9 cellular contexts compared by ENCODE assay signal in the genomic region with DNA sequence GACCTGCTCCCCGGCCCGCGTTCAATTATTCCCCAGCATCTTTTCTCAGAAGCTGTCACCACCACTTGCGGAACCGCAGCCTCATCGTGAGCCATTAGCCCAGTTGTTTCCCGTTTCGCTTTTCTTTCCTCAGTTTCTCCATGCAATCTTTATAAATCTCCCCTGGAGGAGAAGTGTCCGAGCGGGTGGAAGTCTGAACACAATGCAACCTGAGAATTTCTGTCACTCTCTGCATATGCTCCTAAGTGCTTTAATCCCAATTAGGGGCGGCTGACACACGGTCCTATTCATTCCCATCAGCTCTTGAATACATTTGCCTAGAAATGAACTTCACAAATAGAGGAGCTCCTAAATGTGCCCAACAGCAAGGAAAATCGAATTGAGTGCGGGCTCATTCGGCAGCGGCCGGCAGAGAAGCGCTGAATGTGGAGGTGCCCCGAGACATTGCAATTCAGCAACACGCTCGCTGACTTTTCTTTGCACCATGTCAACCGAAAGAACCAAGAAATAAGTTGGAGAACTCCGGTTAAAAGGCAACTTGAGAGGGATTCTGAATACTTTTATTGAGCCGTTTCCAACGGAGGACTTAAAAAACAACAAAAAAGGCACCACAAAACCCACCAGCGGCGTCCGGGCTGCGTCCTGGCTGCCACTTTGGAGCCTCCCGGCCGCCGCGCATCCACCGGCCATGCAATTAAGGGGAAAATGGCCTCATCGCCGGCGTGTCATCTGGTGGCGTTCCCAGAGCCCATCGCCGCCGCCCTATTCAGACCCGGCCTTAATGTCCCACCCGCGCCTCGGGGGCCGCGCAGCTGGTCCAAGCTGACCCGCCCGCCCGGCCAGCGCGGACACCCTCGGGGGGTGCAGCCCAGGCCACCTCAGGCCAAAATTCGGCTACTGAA. TPM values are rescaled to one million over a fixed set of nuclear protein-coding genes. Genes with fewer than 3 reads are reported as not detected.
DNase-seq lines count a peak whose midpoint lies in the region; ATAC-seq, FAIRE-seq and TF ChIP-seq lines count a peak whose summit lies in the region.
"Had no signal": no experiment of that assay in that cellular context is flagged by ENCODE, and none has a peak within 500 bp of the region (broad histone marks: within the 10 kb centered on the region; RNA-seq: fewer than 3 reads in every experiment).

No MANE protein-coding gene starts in this region.

- H3K4me3 ChIP-seq in hepatocyte: no peak overlapping the region

- peak overlapping the region; percentile 85 for H3K4me2 ChIP-seq in hepatocyte

- POLR2A ChIA-PET in activated CD4-positive, alpha-beta T cell treated with anti-CD3 and anti-CD28 coated beads for 36 hours (lab: Charles Lee): no interaction called here

- H3K4me1 ChIP-seq in hepatocyte (ENCODE audit: insufficient read depth): peaks cover 17% of the 10 kb centered on the region

- peaks cover 79% of the 10 kb centered on the region for H3K27me3 Mint-ChIP-seq in activated CD4-positive, alpha-beta T cell treated with anti-CD3 and anti-CD28 coated beads for 36 hours
- peaks cover 90% of the 10 kb centered on the region for H3K27me3 Mint-ChIP-seq in stimulated activated naive CD8-positive, alpha-beta T cell treated with anti-CD3 and anti-CD28 coated beads, Interleukin-15, Interleukin-2, amounts not matched to agents 100 ng/mL and 50 ng/mL, for 24 hours

- H3K36me3 ChIP-seq in hepatocyte (replicated peaks; ENCODE audit: insufficient read depth, low read depth): no peaks in the 10 kb centered on the region

- intact Hi-C loops in activated CD4-positive, alpha-beta T cell treated with anti-CD3 and anti-CD28 coated beads for 36 hours (cut with DNase I, micrococcal nuclease): loop anchor here (1.0 to 2.0 kb wide), 3 partner anchors 10 to 16 kb away; no protein-coding TSS in a partner anchor

- H3K9me3 Mint-ChIP-seq in activated CD4-positive, alpha-beta T cell treated with anti-CD3 and anti-CD28 coated beads for 36 hours (ENCODE audit: low read depth): no peaks in the 10 kb centered on the region
- no peaks in the 10 kb centered on the region for H3K9me3 Mint-ChIP-seq in stimulated activated naive CD8-positive, alpha-beta T cell treated with anti-CD3 and anti-CD28 coated beads, Interleukin-15, Interleukin-2, amounts not matched to agents 100 ng/mL and 50 ng/mL, for 24 hours

- WGBS in hepatocyte (ENCODE audit: low lambda C conversion rate, missing lambda C conversion rate): 6% methylated on average over 52 of the region's 54 CpGs

- CTCF ChIA-PET in activated CD4-positive, alpha-beta T cell treated with anti-CD3 and anti-CD28 coated beads for 36 hours (lab: Charles Lee): interaction anchor here (1.5 kb wide), 1 partner anchor 14 kb away, joined by 5 read pairs; no protein-coding TSS in a partner anchor

- no peak for ATAC-seq in activated CD4-positive, alpha-beta T cell treated with anti-CD3 and anti-CD28 coated beads for 36 hours

- no peak overlapping the region for H3K27ac ChIP-seq in hepatocyte
- H3K27ac ChIP-seq: BLaER1 treated with 17β-estradiol and CSF1 and Interleukin-3, amounts not matched to agents 10 nM and 100 nM had no signal

- peak overlapping the region; percentile 46 for H3K4me3 Mint-ChIP-seq in activated CD4-positive, alpha-beta T cell treated with anti-CD3 and anti-CD28 coated beads for 36 hours
- peak overlapping the region; percentile 67 for H3K4me3 Mint-ChIP-seq in stimulated activated naive CD8-positive, alpha-beta T cell treated with anti-CD3 and anti-CD28 coated beads, Interleukin-15, Interleukin-2, amounts not matched to agents 100 ng/mL and 50 ng/mL, for 24 hours

- no peak for TF ChIP-seq CTCF in hepatocyte (IDR thresholded peaks at IDR 0.05; ENCODE audit: poor library complexity)

- no peak overlapping the region for H3K27ac Mint-ChIP-seq in activated CD4-positive, alpha-beta T cell treated with anti-CD3 and anti-CD28 coated beads for 36 hours
- no peak overlapping the region for H3K27ac Mint-ChIP-seq in stimulated activated naive CD8-positive, alpha-beta T cell treated with anti-CD3 and anti-CD28 coated beads, Interleukin-15, Interleukin-2, amounts not matched to agents 100 ng/mL and 50 ng/mL, for 24 hours

- TF ChIP-seq POLR2A in GM12892 (IDR thresholded peaks at IDR 0.05; ENCODE audit: low read depth, low read length): no peak

- H3K36me3 Mint-ChIP-seq in activated CD4-positive, alpha-beta T cell treated with anti-CD3 and anti-CD28 coated beads for 36 hours (ENCODE audit: low read depth): no peaks in the 10 kb centered on the region
- no peaks in the 10 kb centered on the region for H3K36me3 Mint-ChIP-seq in stimulated activated naive CD8-positive, alpha-beta T cell treated with anti-CD3 and anti-CD28 coated beads, Interleukin-15, Interleukin-2, amounts not matched to agents 100 ng/mL and 50 ng/mL, for 24 hours (ENCODE audit: low read depth)

- peaks cover 98% of the 10 kb centered on the region for H3K27me3 ChIP-seq in hepatocyte

- peaks cover 27% of the 10 kb centered on the region for H3K4me1 Mint-ChIP-seq in activated CD4-positive, alpha-beta T cell treated with anti-CD3 and anti-CD28 coated beads for 36 hours
- peaks cover 26% of the 10 kb centered on the region for H3K4me1 Mint-ChIP-seq in stimulated activated naive CD8-positive, alpha-beta T cell treated with anti-CD3 and anti-CD28 coated beads, Interleukin-15, Interleukin-2, amounts not matched to agents 100 ng/mL and 50 ng/mL, for 24 hours (ENCODE audit: low read depth)

- H2AFZ ChIP-seq in hepatocyte: peak overlapping the region; percentile 81

- no peaks in the 10 kb centered on the region for H3K9me2 ChIP-seq in hepatocyte (replicated peaks; ENCODE audit: insufficient read depth)

- H4K20me1 ChIP-seq in hepatocyte (ENCODE audit: insufficient read depth, poor library complexity, severe bottlenecking): no peaks in the 10 kb centered on the region

- H3K79me2 ChIP-seq in hepatocyte: no peaks in the 10 kb centered on the region

- peak; percentile 24 for DNase-seq in activated CD4-positive, alpha-beta T cell treated with anti-CD3 and anti-CD28 coated beads for 36 hours
- no peak for DNase-seq in activated CD4-positive, alpha-beta T cell treated with anti-CD3 and anti-CD28 coated beads, Interleukin-2, amount 50 U/mL, for 1 hour
- DNase-seq in NCI-H82 (lab: John Stamatoyannopoulos, UW): peak; percentile 61
- DNase-seq in hepatocyte (ENCODE audit: low spot score): no peak
- DNase-seq in SW 1271 (lab: John Stamatoyannopoulos, UW): no peak
- no peak for DNase-seq in GM12892 (ENCODE audit: insufficient read length)
- DNase-seq in NCI-H1436 (lab: John Stamatoyannopoulos, UW): no peak

- H3K9me3 ChIP-seq in hepatocyte (ENCODE audit: low read depth): no peaks in the 10 kb centered on the region

- no peak for FAIRE-seq in GM12892 (lab: Jason Lieb, UNC)

RNA-seq across cellular contexts. Expression of gene PRDM13, which starts 3.9 kb away (rescaled TPM):
- total RNA-seq in activated CD4-positive, alpha-beta T cell treated with anti-CD3 and anti-CD28 coated beads for 36 hours: not detected
- not detected in 2 replicates for total RNA-seq in hepatocyte
- not detected in 2 replicates for polyA plus RNA-seq in hepatocyte
- polyA plus RNA-seq in GM12892 (2012; ENCODE audit: missing spikeins): 0.36 TPM

RNA-seq across cellular contexts. Expression of gene CCNC, which starts 34.3 kb away (rescaled TPM):
- 10 to 100 TPM; 50.7 to 67.3 TPM for total RNA-seq in activated CD4-positive, alpha-beta T cell treated with anti-CD3 and anti-CD28 coated beads for 36 hours
- 98.8 and 102 TPM in 2 replicates for total RNA-seq in hepatocyte
- polyA plus RNA-seq in hepatocyte: 57.1 and 59.5 TPM in 2 replicates
- 81.0 TPM for polyA plus RNA-seq in GM12892 (2012; ENCODE audit: missing spikeins)

Comparison
In these comparisons a context has a peak if more than half of its experiments do, and no peak if none do; other contexts are left out.
1. DNase-seq: peak in activated CD4-positive, alpha-beta T cell treated with anti-CD3 and anti-CD28 coated beads for 36 hours (single experiment) and NCI-H82 (single experiment); none in activated CD4-positive, alpha-beta T cell treated with anti-CD3 and anti-CD28 coated beads, Interleukin-2, amount 50 U/mL, for 1 hour (single experiment), hepatocyte (single experiment), SW 1271 (0 of 2), GM12892 (single experiment) and NCI-H1436 (single experiment).